1 cellular context compared by ENCODE assay signal in genomic region chr12:121888478-121889266, GRCh38.
TF ChIP-seq lines count a peak whose summit lies in the region.

PSMD9 (plus strand) TSS chr12:121888790; CDS start chr12:121888857, 67 bp downstream.

TF ChIP-seq in GM12878, 131 proteins besides CTCF, POLR2A, EP300 and RAD21 (continued from another document and continues in another):
- TF ChIP-seq ATF2 (IDR thresholded peaks at IDR 0.05; ENCODE audit: low read length) = no peak; the same call in 1 of the 2 replicates
- peak; percentile 88 for TF ChIP-seq LARP7 (IDR thresholded peaks at IDR 0.05)
- peak; percentile 91 for TF ChIP-seq SIN3A (IDR thresholded peaks at IDR 0.05; ENCODE audit: low read depth, low read length)
- peak; percentile 71; the same call in 1 of the 2 replicates for TF ChIP-seq MLLT1 (IDR thresholded peaks at IDR 0.05)
- TF ChIP-seq RBBP5 (conservative IDR thresholded peaks at IDR 0.05) = 0 out of 2 replicates have a peak, but pooled peaks have one; percentile 53
- peak; percentile 74 for TF ChIP-seq SREBF1 (IDR thresholded peaks at IDR 0.05; ENCODE audit: low read length)
- peak; percentile 48 for TF ChIP-seq SIX5 (IDR thresholded peaks at IDR 0.05; ENCODE audit: low read depth, low read length, severe bottlenecking)
- TF ChIP-seq SMC3 (IDR thresholded peaks at IDR 0.05; ENCODE audit: borderline replicate concordance, low read length) = peak; percentile 34; the same call in 1 of the 2 replicates
- TF ChIP-seq KDM1A (IDR thresholded peaks at IDR 0.05; ENCODE audit: borderline replicate concordance) = no peak
- TF ChIP-seq SMAD1 (IDR thresholded peaks at IDR 0.05; ENCODE audit: low read depth, partially characterized antibody) = no peak
- TF ChIP-seq ZBTB40 (IDR thresholded peaks at IDR 0.05; ENCODE audit: borderline replicate concordance) = peak; percentile 95
- 0 out of 2 replicates have a peak, but pooled peaks have one; percentile 13 for TF ChIP-seq ATF3 (IDR thresholded peaks at IDR 0.05; ENCODE audit: borderline replicate concordance, extremely low read depth, low read depth, low read length)
- no peak for TF ChIP-seq RFX5 (IDR thresholded peaks at IDR 0.05; ENCODE audit: low read depth, low read length)
- no peak for TF ChIP-seq NFXL1 (IDR thresholded peaks at IDR 0.05; ENCODE audit: borderline replicate concordance)
- TF ChIP-seq RB1 (IDR thresholded peaks at IDR 0.05; ENCODE audit: borderline replicate concordance) = no peak; the same call in 1 of the 2 replicates
- no peak for TF ChIP-seq ZNF274 (IDR thresholded peaks at IDR 0.05; ENCODE audit: insufficient read depth, insufficient read length)
- TF ChIP-seq BACH1 (IDR thresholded peaks at IDR 0.05; ENCODE audit: borderline replicate concordance) = peak; percentile 90
- TF ChIP-seq TAF1 (IDR thresholded peaks at IDR 0.05; ENCODE audit: borderline replicate concordance, low read depth, low read length) = peak; percentile 34; the same call in 1 of the 2 replicates
- peak; percentile 68; the same call in 1 of the 2 replicates for TF ChIP-seq ZNF24 (IDR thresholded peaks at IDR 0.05)
- TF ChIP-seq HSF1 (IDR thresholded peaks at IDR 0.05; ENCODE audit: low read depth, low read length) = no peak
- TF ChIP-seq HDAC2 (IDR thresholded peaks at IDR 0.05) = 0 out of 2 replicates have a peak, but pooled peaks have one; percentile 14
- no peak for TF ChIP-seq IRF5 (IDR thresholded peaks at IDR 0.05; ENCODE audit: borderline replicate concordance)
- peak; percentile 84; the same call in 1 of the 2 replicates for TF ChIP-seq ELK1 (IDR thresholded peaks at IDR 0.05; ENCODE audit: low read depth, low read length)
- no peak for TF ChIP-seq SKIL (IDR thresholded peaks at IDR 0.05; ENCODE audit: low read depth, poor library complexity, severe bottlenecking)
- TF ChIP-seq JUND (IDR thresholded peaks at IDR 0.05; ENCODE audit: low read depth, low read length) = 0 out of 2 replicates have a peak, but pooled peaks have one; percentile 20
- no peak for TF ChIP-seq BCLAF1 (IDR thresholded peaks at IDR 0.05)
- TF ChIP-seq ZNF384 (IDR thresholded peaks at IDR 0.05; ENCODE audit: borderline replicate concordance, low read depth, low read length) = no peak
- TF ChIP-seq BMI1 (IDR thresholded peaks at IDR 0.05; ENCODE audit: borderline replicate concordance) = no peak
- TF ChIP-seq USF1 (IDR thresholded peaks at IDR 0.05; ENCODE audit: borderline replicate concordance, extremely low read length, insufficient read depth, low read depth, low read length) = peak; percentile 88
- TF ChIP-seq CEBPZ (IDR thresholded peaks at IDR 0.05; ENCODE audit: low read depth, low read length) = no peak
- TF ChIP-seq NR2C2 (IDR thresholded peaks at IDR 0.05; ENCODE audit: borderline replicate concordance, control insufficient read depth, insufficient read length, low read depth) = peak; percentile 70
- no peak; the same call in 1 of the 2 replicates for TF ChIP-seq PAX5 (IDR thresholded peaks at IDR 0.05; ENCODE audit: borderline replicate concordance, low read depth, low read length)
- no peak for TF ChIP-seq ZZZ3 (IDR thresholded peaks at IDR 0.05; ENCODE audit: control insufficient read depth, insufficient read length, low read depth)
- no peak for TF ChIP-seq SPI1 (IDR thresholded peaks at IDR 0.05; ENCODE audit: borderline replicate concordance, insufficient read depth, low read depth, low read length)
